In genomic region chr7:100878013-100878412, GRCh38 we compare ENCODE assay signal across 1 cellular context.
TF ChIP-seq lines count a peak whose summit lies in the region.

No MANE protein-coding gene starts in this region.

TF ChIP-seq in HepG2, 621 proteins besides CTCF, POLR2A, EP300 and RAD21:
- no peak for TF ChIP-seq CHCHD3 (CRISPR knock-in tag; IDR thresholded peaks at IDR 0.05)
- no peak for TF ChIP-seq AFF4 (CRISPR knock-in tag; IDR thresholded peaks at IDR 0.05)
- TF ChIP-seq ZHX2 (IDR thresholded peaks at IDR 0.05; ENCODE audit: low read depth), result no peak
- no peak for TF ChIP-seq ZHX2 (CRISPR knock-in tag; IDR thresholded peaks at IDR 0.05; ENCODE audit: borderline replicate concordance)
- no peak for TF ChIP-seq ZNF766 (CRISPR knock-in tag; IDR thresholded peaks at IDR 0.05; ENCODE audit: borderline replicate concordance)
- no peak for TF ChIP-seq EEA1 (CRISPR knock-in tag; IDR thresholded peaks at IDR 0.05; ENCODE audit: borderline replicate concordance)
- TF ChIP-seq NFYB (CRISPR knock-in tag; IDR thresholded peaks at IDR 0.05), result no peak
- no peak for TF ChIP-seq ZNF883 (CRISPR knock-in tag; IDR thresholded peaks at IDR 0.05; ENCODE audit: not compliant biosample characterization)
- TF ChIP-seq HES4 (CRISPR knock-in tag; IDR thresholded peaks at IDR 0.05; ENCODE audit: borderline replicate concordance), result no peak
- no peak for TF ChIP-seq ZIK1 (CRISPR knock-in tag; IDR thresholded peaks at IDR 0.05; ENCODE audit: borderline replicate concordance, low read depth)
- TF ChIP-seq ZNF331 (CRISPR knock-in tag; IDR thresholded peaks at IDR 0.05), result no peak
- TF ChIP-seq MTERF4 (CRISPR knock-in tag; IDR thresholded peaks at IDR 0.05), result no peak
- TF ChIP-seq IRF9 (CRISPR knock-in tag; IDR thresholded peaks at IDR 0.05; ENCODE audit: borderline replicate concordance), result no peak
- TF ChIP-seq ZBTB8A (CRISPR knock-in tag; IDR thresholded peaks at IDR 0.05; ENCODE audit: borderline replicate concordance, low read depth), result no peak
- TF ChIP-seq ZBTB10 (CRISPR knock-in tag; IDR thresholded peaks at IDR 0.05; ENCODE audit: borderline replicate concordance), result no peak
- TF ChIP-seq SETDB1 (CRISPR knock-in tag; IDR thresholded peaks at IDR 0.05; ENCODE audit: borderline replicate concordance), result no peak
- TF ChIP-seq HNRNPH1 (optimal IDR thresholded peaks at IDR 0.05; ENCODE audit: low read depth, low read length), result no peak
